9 cellular contexts compared by ENCODE assay signal in the genomic region with DNA sequence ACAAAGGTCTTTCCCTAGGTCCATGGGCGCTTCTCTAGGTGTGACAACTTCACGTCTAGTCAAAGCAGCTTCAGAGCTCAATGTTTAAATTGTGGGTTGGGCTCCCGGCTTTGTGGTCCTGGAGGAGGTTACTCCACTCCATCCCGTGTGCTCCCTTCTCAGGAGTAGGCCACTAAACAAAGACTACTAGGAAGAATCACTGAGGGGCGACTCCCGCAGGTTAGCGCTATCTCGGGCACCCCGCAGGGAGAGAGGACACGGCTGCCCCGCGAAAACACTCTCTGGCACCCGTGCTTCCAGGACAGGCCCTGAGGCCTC. TPM values are rescaled to one million over a fixed set of nuclear protein-coding genes. Genes with fewer than 3 reads are reported as not detected.
A peak's percentile ranks its signal among the peaks of the same experiment; 100 is the strongest.
DNase-seq lines count a peak whose midpoint lies in the region; ATAC-seq and TF ChIP-seq lines count a peak whose summit lies in the region.
"Had no signal": no experiment of that assay in that cellular context is flagged by ENCODE, and none has a peak within 500 bp of the region (broad histone marks: within the 10 kb centered on the region; RNA-seq: fewer than 3 reads in every experiment).

No MANE protein-coding gene starts in this region.

- H3K4me1 ChIP-seq in foreskin keratinocyte, result peaks cover 11% of the 10 kb centered on the region

- peak; percentile 14 for ATAC-seq in HG02981 (IDR thresholded peaks at IDR 0.05; ENCODE audit: unreplicated experiment)
- peak; percentile 11 for ATAC-seq in foreskin keratinocyte
- no peak for ATAC-seq in HG03521 (IDR thresholded peaks at IDR 0.05; ENCODE audit: unreplicated experiment)

- no peak for TF ChIP-seq CTCF in WERI-Rb-1 (IDR thresholded peaks at IDR 0.05; ENCODE audit: low read depth, low read length)
- TF ChIP-seq CTCF in foreskin keratinocyte (conservative IDR thresholded peaks at IDR 0.05), result no peak
- TF ChIP-seq CTCF in progenitor cell of endocrine pancreas (IDR thresholded peaks at IDR 0.05; ENCODE audit: unreplicated experiment), result no peak

- H3K36me3 Mint-ChIP-seq in progenitor cell of endocrine pancreas (ENCODE audit: insufficient read depth), result peaks cover 8% of the 10 kb centered on the region

- H3K4me3 Mint-ChIP-seq in progenitor cell of endocrine pancreas (ENCODE audit: low read depth), result peak overlapping the region; percentile 88

- no peaks in the 10 kb centered on the region for H3K9me3 ChIP-seq in WERI-Rb-1 (ENCODE audit: severe bottlenecking)

- peak; percentile 35 for DNase-seq in DMS 273 (lab: John Stamatoyannopoulos, UW; ENCODE audit: unreplicated experiment)
- no peak for DNase-seq in DMS 273 treated with DMSO at 0.1 percent for 48 hours (lab: John Stamatoyannopoulos, UW)
- peak; percentile 30 for DNase-seq in WERI-Rb-1
- DNase-seq in foreskin keratinocyte, result peak in 1 of 2 donors; percentile 8
- DNase-seq in progenitor cell of endocrine pancreas (ENCODE audit: low spot score, unreplicated experiment), result no peak
- no peak for DNase-seq in NCI-H187 (lab: John Stamatoyannopoulos, UW)

- H3K27me3 ChIP-seq in WERI-Rb-1 (ENCODE audit: insufficient read depth, low read depth, severe bottlenecking) (no peaks in the 10 kb centered on the region), foreskin keratinocyte (no peaks in the 10 kb centered on the region)

- H3K27me3 Mint-ChIP-seq in progenitor cell of endocrine pancreas, result peaks cover 19% of the 10 kb centered on the region

- peaks cover 15% of the 10 kb centered on the region for H3K4me1 Mint-ChIP-seq in progenitor cell of endocrine pancreas (ENCODE audit: low read depth)

- peak overlapping the region; percentile 91 for H3K4me3 ChIP-seq in WERI-Rb-1 (ENCODE audit: low read depth, low read length)

- H3K9me3 Mint-ChIP-seq in progenitor cell of endocrine pancreas (ENCODE audit: low read depth), result no peaks in the 10 kb centered on the region

- peaks cover 37% of the 10 kb centered on the region for H3K36me3 ChIP-seq in WERI-Rb-1

- H3K27ac ChIP-seq in WERI-Rb-1 (peak overlapping the region; percentile 94), foreskin keratinocyte (peak overlapping the region; percentile 43)
- H3K27ac ChIP-seq: 22Rv1 had no signal

- H3K27ac Mint-ChIP-seq in progenitor cell of endocrine pancreas, result peak overlapping the region; percentile 95

RNA-seq across cellular contexts. Expression of gene PARP6, which starts 0.5 kb away (rescaled TPM):
- 48.1 and 52.2 TPM in 2 replicates for total RNA-seq in foreskin keratinocyte
- 40.7 and 42.1 TPM in 2 replicates for polyA plus RNA-seq in foreskin keratinocyte
- total RNA-seq in progenitor cell of endocrine pancreas, result 131 and 134 TPM in 2 replicates

RNA-seq across cellular contexts. Expression of gene PKM, which starts 40.9 kb away (rescaled TPM):
- total RNA-seq in foreskin keratinocyte (2,420 and 2,686 TPM in 2 replicates), progenitor cell of endocrine pancreas (511 and 525 TPM in 2 replicates)
- polyA plus RNA-seq in foreskin keratinocyte, result 2,518 and 2,832 TPM in 2 replicates

RNA-seq across cellular contexts. Expression of gene CELF6, which starts 48.1 kb away (rescaled TPM):
- 0.17 and 0.18 TPM in 2 replicates for total RNA-seq in foreskin keratinocyte
- polyA plus RNA-seq in foreskin keratinocyte, result 0.03 and 0.06 TPM in 2 replicates
- 1.2 and 1.4 TPM in 2 replicates for total RNA-seq in progenitor cell of endocrine pancreas

Comparison
In these comparisons a context has a peak if more than half of its experiments do, and no peak if none do; other contexts are left out.
1. DNase-seq: peak in DMS 273 (single experiment) and WERI-Rb-1 (single experiment); none in DMS 273 treated with DMSO at 0.1 percent for 48 hours (single experiment), progenitor cell of endocrine pancreas (single experiment) and NCI-H187 (0 of 2).